8 cellular contexts compared by ENCODE assay signal in genomic region chr4:26859762-26860156, GRCh38. TPM values are rescaled to one million over a fixed set of nuclear protein-coding genes. Genes with fewer than 3 reads are reported as not detected.
DNase-seq lines count a peak whose midpoint lies in the region; ATAC-seq and TF ChIP-seq lines count a peak whose summit lies in the region.

No MANE protein-coding gene starts in this region.

- no peak for TF ChIP-seq POLR2A in tibial nerve (IDR thresholded peaks at IDR 0.05)

- peaks cover 50% of the 10 kb centered on the region for H3K4me1 Mint-ChIP-seq in activated T-cell treated with anti-CD3 and anti-CD28 coated beads, Interleukin-2, amount 50 U/mL, for 4 hours (ENCODE audit: low read depth)

- H3K36me3 Mint-ChIP-seq in activated T-cell treated with anti-CD3 and anti-CD28 coated beads, Interleukin-2, amount 50 U/mL, for 4 hours (ENCODE audit: insufficient read depth): no peaks in the 10 kb centered on the region
- peaks cover 15 to 24% of the 10 kb centered on the region in 2 donors for H3K36me3 Mint-ChIP-seq in activated naive CD4-positive, alpha-beta T cell treated with anti-CD3 and anti-CD28 coated beads, Interleukin-2, amount 50 U/mL, for 72 hours

- no peaks in the 10 kb centered on the region for H3K36me3 ChIP-seq in tibial nerve

- peak overlapping the region; percentile 90 for H3K4me3 Mint-ChIP-seq in activated T-cell treated with anti-CD3 and anti-CD28 coated beads, Interleukin-2, amount 50 U/mL, for 4 hours

- TF ChIP-seq CTCF in tibial nerve (IDR thresholded peaks at IDR 0.05): no peak

- 40 to 46% methylated on average over 5 of the region's 5 CpGs for WGBS in tibial nerve, 2 donors

- no peaks in the 10 kb centered on the region for H3K27me3 ChIP-seq in tibial nerve

- H3K27ac ChIP-seq in tibial nerve: peak overlapping the region in 3 of 4 donors; percentile 93 to 97 (median 93)

- no peaks in the 10 kb centered on the region for H3K27me3 Mint-ChIP-seq in activated T-cell treated with anti-CD3 and anti-CD28 coated beads, Interleukin-2, amount 50 U/mL, for 4 hours (ENCODE audit: low read depth)

- no peak for ATAC-seq in activated T-cell treated with anti-CD3 and anti-CD28 coated beads, Interleukin-2, amount 50 U/mL, for 4 hours
- ATAC-seq in activated naive CD4-positive, alpha-beta T cell treated with anti-CD3 and anti-CD28 coated beads, Interleukin-2, amount 50 U/mL, for 72 hours: no peak
- no peak for ATAC-seq in GM21825 (IDR thresholded peaks at IDR 0.05; ENCODE audit: unreplicated experiment)
- ATAC-seq in GM21515 (IDR thresholded peaks at IDR 0.05; ENCODE audit: unreplicated experiment): no peak

- H3K9me3 Mint-ChIP-seq in activated T-cell treated with anti-CD3 and anti-CD28 coated beads, Interleukin-2, amount 50 U/mL, for 4 hours: no peaks in the 10 kb centered on the region
- H3K9me3 Mint-ChIP-seq in activated naive CD4-positive, alpha-beta T cell treated with anti-CD3 and anti-CD28 coated beads, Interleukin-2, amount 50 U/mL, for 72 hours: no peaks in the 10 kb centered on the region

- H3K27ac Mint-ChIP-seq in activated naive CD4-positive, alpha-beta T cell treated with anti-CD3 and anti-CD28 coated beads, Interleukin-2, amount 50 U/mL, for 72 hours: peak overlapping the region; percentile 91 to 96

- TF ChIP-seq EP300 in tibial nerve (IDR thresholded peaks at IDR 0.05): no peak

- H3K4me1 ChIP-seq in tibial nerve: peaks cover 0 to 53% (median 26%) of the 10 kb centered on the region in 4 donors

- DNase-seq in activated T-cell treated with anti-CD3 and anti-CD28 coated beads, Interleukin-2, amount 50 U/mL, for 4 hours: no peak
- DNase-seq in activated T-cell treated with anti-CD3 and anti-CD28 coated beads, Interleukin-2, amount 50 U/mL, for 48 hours: no peak
- no peak for DNase-seq in activated naive CD4-positive, alpha-beta T cell treated with anti-CD3 and anti-CD28 coated beads, Interleukin-2, amount 50 U/mL, for 72 hours (ENCODE audit: low spot score in 2 of 2)
- DNase-seq in left kidney (ENCODE audit: low read depth, low spot score): peak; percentile 28
- DNase-seq in tibial nerve (ENCODE audit: low spot score in 2 of 2): no peak
- DNase-seq in COR-L47 (lab: John Stamatoyannopoulos, UW): no peak

- peak overlapping the region; percentile 62 to 98 (median 79) for H3K4me3 ChIP-seq in tibial nerve

- H3K9me3 ChIP-seq in tibial nerve: no peaks in the 10 kb centered on the region

RNA-seq across cellular contexts. Expression of gene STIM2, which starts 0.9 kb away (rescaled TPM):
- total RNA-seq in activated T-cell treated with anti-CD3 and anti-CD28 coated beads, Interleukin-2, amount 50 U/mL, for 4 hours: 10 to 100 TPM; 26.9 to 30.7 (median 29.8) TPM
- 10 to 100 TPM; 43.0 to 49.1 TPM for total RNA-seq in activated naive CD4-positive, alpha-beta T cell treated with anti-CD3 and anti-CD28 coated beads, Interleukin-2, amount 50 U/mL, for 72 hours
- total RNA-seq in tibial nerve: 10 to 100 TPM; 20.1 to 26.2 (median 21.8) TPM
